27 cellular contexts compared by ENCODE assay signal in genomic region chr5:175034924-175035323, GRCh38.
"Had no signal": no experiment of that assay in that cellular context is flagged by ENCODE, and none has a peak within 500 bp of the region (broad histone marks: within the 10 kb centered on the region; RNA-seq: fewer than 3 reads in every experiment).

No MANE protein-coding gene starts in this region.

- H3K4me3 Mint-ChIP-seq: mesothelial cell of epicardium; naive B cell; natural killer cell; nephron progenitor cell; neural progenitor cell; stimulated activated naive B cell treated with anti-CD40 and anti-IgM and Interleukin-4, amounts not matched to agents 10 μg/mL and 1 μg/mL and 100 μg/mL, for 72 hours had no signal

- H3K4me1 ChIP-seq: left ventricle myocardium inferior, neural progenitor cell, parathyroid adenoma, right atrium auricular region, testis, thyroid gland, transverse colon, upper lobe of left lung had no signal

- H3K9me3 Mint-ChIP-seq: nephron progenitor cell, neural progenitor cell had no signal

- H3K36me3 ChIP-seq: left ventricle myocardium inferior, neural progenitor cell, neutrophil, right atrium auricular region, stomach, thyroid gland, transverse colon, upper lobe of left lung had no signal

- H3K27ac ChIP-seq: hepatocyte, left ventricle myocardium inferior, neural progenitor cell, neutrophil, parathyroid adenoma, right atrium auricular region, skin epidermis, stomach, testis, thyroid gland, transverse colon, upper lobe of left lung had no signal

- H2AFZ ChIP-seq: hepatocyte, neural progenitor cell, parathyroid adenoma had no signal

- H3K4me1 Mint-ChIP-seq: mesothelial cell of epicardium; naive B cell; natural killer cell; nephron progenitor cell; neural progenitor cell; stimulated activated naive B cell treated with anti-CD40 and anti-IgM and Interleukin-4, amounts not matched to agents 10 μg/mL and 1 μg/mL and 100 μg/mL, for 72 hours had no signal

- H3K4me3 ChIP-seq: hepatocyte, left ventricle myocardium inferior, lung, neural progenitor cell, right atrium auricular region, skin epidermis, stomach, testis, thyroid gland, transverse colon, upper lobe of left lung had no signal

- ATAC-seq: natural killer cell; sciatic nerve; stimulated activated naive B cell treated with anti-CD40 and anti-IgM and Interleukin-4, amounts not matched to agents 10 μg/mL and 1 μg/mL and 100 μg/mL, for 72 hours; stimulated activated naive CD8-positive, alpha-beta T cell treated with anti-CD3 and anti-CD28 coated beads, Interleukin-15, Interleukin-2, amounts not matched to agents 100 U/mL and 50 U/mL, for 24 hours had no signal

- H3K4me2 ChIP-seq: hepatocyte, neural progenitor cell had no signal

- H3K36me3 Mint-ChIP-seq: mesothelial cell of epicardium; naive B cell; natural killer cell; neural progenitor cell; stimulated activated naive B cell treated with anti-CD40 and anti-IgM and Interleukin-4, amounts not matched to agents 10 μg/mL and 1 μg/mL and 100 μg/mL, for 72 hours had no signal

- H3K79me2 ChIP-seq: hepatocyte, parathyroid adenoma had no signal

- DNase-seq: islet precursor cell; left ventricle myocardium inferior; mesendoderm; naive B cell; natural killer cell; nephron progenitor cell; occipital lobe; stimulated activated CD4-positive, alpha-beta T cell treated with anti-CD3 and anti-CD28 coated beads, Interleukin-12 subunit alpha, Interleukin-12 subunit beta, amount 100 ng/mL, for 4 hours; stimulated activated CD4-positive, alpha-beta T cell treated with anti-CD3 and anti-CD28 coated beads, Interleukin-15, amount 100 ng/mL, for 24 hours; stimulated activated CD4-positive, alpha-beta T cell treated with anti-CD3 and anti-CD28 coated beads, Interleukin-2, amount 100 ng/mL, for 24 hours; stimulated activated CD4-positive, alpha-beta T cell treated with anti-CD3 and anti-CD28 coated beads, Interleukin-4, amount 100 ng/mL, for 1 hour; stimulated activated naive B cell treated with anti-CD40 and anti-IgM and Interleukin-4, amounts not matched to agents 10 μg/mL and 1 μg/mL and 100 μg/mL, for 72 hours; stimulated activated naive CD8-positive, alpha-beta T cell treated with anti-CD3 and anti-CD28 coated beads, Interleukin-15, Interleukin-2, amounts not matched to agents 100 U/mL and 50 U/mL, for 24 hours; stomach; testis; thyroid gland; transverse colon; upper lobe of left lung had no signal

- H3K27me3 ChIP-seq: hepatocyte, neural progenitor cell, neutrophil, right atrium auricular region, stomach, testis, thyroid gland, transverse colon, upper lobe of left lung had no signal

- H3K27ac Mint-ChIP-seq: mesothelial cell of epicardium; naive B cell; natural killer cell; nephron progenitor cell; neural progenitor cell; stimulated activated naive B cell treated with anti-CD40 and anti-IgM and Interleukin-4, amounts not matched to agents 10 μg/mL and 1 μg/mL and 100 μg/mL, for 72 hours had no signal

- H3K9ac ChIP-seq: neural progenitor cell, parathyroid adenoma had no signal

- H3K27me3 Mint-ChIP-seq: naive B cell; stimulated activated naive B cell treated with anti-CD40 and anti-IgM and Interleukin-4, amounts not matched to agents 10 μg/mL and 1 μg/mL and 100 μg/mL, for 72 hours had no signal

- H3K9me3 ChIP-seq: neutrophil, right atrium auricular region, testis, thyroid gland, transverse colon, upper lobe of left lung had no signal
